Comparison of ENCODE assay signal across 8 cellular contexts in genomic region chr2:160491922-160492371, GRCh38. TPM values are rescaled to one million over a fixed set of nuclear protein-coding genes. Genes with fewer than 3 reads are reported as not detected.
DNase-seq lines count a peak whose midpoint lies in the region; ATAC-seq, FAIRE-seq and TF ChIP-seq lines count a peak whose summit lies in the region.

No MANE protein-coding gene starts in this region.

- ATAC-seq in DND-41 (ENCODE audit: insufficient read depth, low read depth) (no peak), GM19324 (IDR thresholded peaks at IDR 0.05; ENCODE audit: low FRiP score, unreplicated experiment) (no peak), GM18502 (IDR thresholded peaks at IDR 0.05; ENCODE audit: poor library complexity, unreplicated experiment) (no peak)

- H3K4me1 Mint-ChIP-seq in nephron, result peaks cover 46% of the 10 kb centered on the region

- no peaks in the 10 kb centered on the region for H3K36me3 Mint-ChIP-seq in nephron (ENCODE audit: low read depth)

- H3K4me1 ChIP-seq in DND-41 (ENCODE audit: insufficient read depth, low read length), result peaks cover 24% of the 10 kb centered on the region
- peaks cover 25% of the 10 kb centered on the region for H3K4me1 ChIP-seq in endothelial cell of umbilical vein (ENCODE audit: control insufficient read depth, extremely low read depth, insufficient read depth, low read length)

- H3K4me3 Mint-ChIP-seq in nephron, result peak overlapping the region; percentile 86 to 94 (median 92)

- H4K20me1 ChIP-seq in DND-41 (ENCODE audit: insufficient read depth, low read length), result no peaks in the 10 kb centered on the region
- H4K20me1 ChIP-seq in endothelial cell of umbilical vein (replicated peaks; ENCODE audit: control insufficient read depth, extremely low read depth, insufficient read depth, low read length), result peaks cover 3% of the 10 kb centered on the region

- H3K27me3 ChIP-seq in DND-41 (ENCODE audit: insufficient read depth, low read length, poor library complexity), result peaks cover 9% of the 10 kb centered on the region
- H3K27me3 ChIP-seq in endothelial cell of umbilical vein (ENCODE audit: control insufficient read depth in 2 of 2, insufficient read depth in 2 of 2, low read length in 2 of 2), result no peaks in the 10 kb centered on the region

- H3K79me2 ChIP-seq in DND-41 (ENCODE audit: insufficient read depth, low read length) (0 out of 2 replicates have a peak, but pooled peaks cover 13% of the 10 kb centered on the region), endothelial cell of umbilical vein (ENCODE audit: control insufficient read depth, insufficient read depth, low read length) (peaks cover 62% of the 10 kb centered on the region)

- H3K27me3 Mint-ChIP-seq in nephron (ENCODE audit: low read depth), result no peaks in the 10 kb centered on the region

- H3K27ac ChIP-seq in DND-41 (ENCODE audit: low read length), result no peak overlapping the region
- peak overlapping the region; percentile 89 for H3K27ac ChIP-seq in endothelial cell of umbilical vein (ENCODE audit: insufficient read depth, low read depth, low read length)

- H3K4me2 ChIP-seq in DND-41 (ENCODE audit: insufficient read depth, low read length) (peak overlapping the region; percentile 85), endothelial cell of umbilical vein (ENCODE audit: insufficient read depth, low read length) (peak overlapping the region; percentile 93)

- peak; percentile 2 for FAIRE-seq in RCC 7860 (lab: Jason Lieb, UNC)
- peak; percentile 78 for FAIRE-seq in endothelial cell of umbilical vein (lab: Jason Lieb, UNC)

- DNase-seq in DND-41, result no peak
- peak; percentile 43 for DNase-seq in RCC 7860 (ENCODE audit: low spot score)
- DNase-seq in endothelial cell of umbilical vein (ENCODE audit: low read depth, low spot score), result peak; percentile 65
- no peak for DNase-seq in NCI-H1436 treated with DMSO at 0.1 percent for 48 hours (lab: John Stamatoyannopoulos, UW)
- DNase-seq in DMS114 treated with DMSO at 0.1 percent for 48 hours (lab: John Stamatoyannopoulos, UW; ENCODE audit: unreplicated experiment), result no peak

- H2AFZ ChIP-seq in DND-41 (ENCODE audit: low read depth, low read length) (no peak overlapping the region), endothelial cell of umbilical vein (ENCODE audit: low read depth, low read length) (peak overlapping the region; percentile 48)

- H3K27ac Mint-ChIP-seq in nephron, result peak overlapping the region; percentile 96 to 97 (median 96)

- no peak for TF ChIP-seq POLR2A in endothelial cell of umbilical vein (IDR thresholded peaks at IDR 0.05; ENCODE audit: low read depth, low read length)

- H3K36me3 ChIP-seq in DND-41 (ENCODE audit: insufficient read depth, low read length) (no peaks in the 10 kb centered on the region), endothelial cell of umbilical vein (ENCODE audit: control insufficient read depth in 2 of 2, extremely low read depth in 1 of 2, insufficient read depth in 2 of 2, low read length in 2 of 2) (no peaks in the 10 kb centered on the region)

- H3K9me1 ChIP-seq in endothelial cell of umbilical vein (replicated peaks; ENCODE audit: control insufficient read depth, extremely low read depth, insufficient read depth, low read length), result no peaks in the 10 kb centered on the region

- H3K9ac ChIP-seq in DND-41 (ENCODE audit: low read depth, low read length) (peak overlapping the region; percentile 86; the same call in 1 of the 2 replicates), endothelial cell of umbilical vein (replicated peaks; ENCODE audit: extremely low read depth, insufficient read depth, low read length) (peak overlapping the region; percentile 96)

- H3K9me3 Mint-ChIP-seq in nephron, result no peaks in the 10 kb centered on the region

- dilution Hi-C loops in endothelial cell of umbilical vein (cut with MboI; ENCODE audit: extremely low pct_ligation_motif_present, low sequenced_read_pairs), result no loop called here

- H3K4me3 ChIP-seq in DND-41 (ENCODE audit: low read depth in 1 of 2, low read length in 2 of 2) (peak overlapping the region in 1 of 2 experiments; percentile 93; a peak in 2 of 4 replicates), endothelial cell of umbilical vein (replicated peaks in 1 of 3; ENCODE audit: insufficient read depth in 1 of 3, low read depth in 1 of 3, low read length in 3 of 3) (peak overlapping the region; percentile 98 to 100 (median 99))

- no peaks in the 10 kb centered on the region for H3K9me3 ChIP-seq in DND-41 (ENCODE audit: insufficient read depth, low read length, severe bottlenecking)
- no peaks in the 10 kb centered on the region for H3K9me3 ChIP-seq in endothelial cell of umbilical vein (replicated peaks; ENCODE audit: control insufficient read depth, insufficient read depth, low read length)

- CTCF ChIA-PET in endothelial cell of umbilical vein (lab: Charles Lee), result interaction anchor here (0.7 to 1.5 kb wide), 4 partner anchors 63 to 478 kb away, joined by 3 to 11 read pairs (median 4); no protein-coding TSS in a partner anchor

- intact Hi-C loops in endothelial cell of umbilical vein (cut with micrococcal nuclease), result loop anchor here (1.0 to 5.0 kb wide), 10 partner anchors 37 to 478 kb away; no protein-coding TSS in a partner anchor

- POLR2A ChIA-PET in endothelial cell of umbilical vein (lab: Charles Lee), result no interaction called here

- TF ChIP-seq CTCF in DND-41 (IDR thresholded peaks at IDR 0.05; ENCODE audit: borderline replicate concordance, extremely low read depth, low read length, poor library complexity, severe bottlenecking) (no peak), endothelial cell of umbilical vein (IDR thresholded peaks at IDR 0.05; ENCODE audit: extremely low read depth in 1 of 2, insufficient read depth in 1 of 2, low read depth in 1 of 2, low read length in 2 of 2) (no peak), nephron (IDR thresholded peaks at IDR 0.05; ENCODE audit: unreplicated experiment in 3 of 3) (no peak)

- BruUV-seq in endothelial cell of umbilical vein (replicated peaks; lab: Mats Ljungman, UMichigan), result TSS peak; percentile 32

TF ChIP-seq in endothelial cell of umbilical vein, 7 proteins besides CTCF, POLR2A, EP300 and RAD21:
- no peak for TF ChIP-seq POLR2AphosphoS5 (IDR thresholded peaks at IDR 0.05; ENCODE audit: insufficient read depth, low read depth, low read length)
- no peak for TF ChIP-seq JUN (IDR thresholded peaks at IDR 0.05; ENCODE audit: borderline replicate concordance, insufficient read depth, insufficient read length, low read depth)
- TF ChIP-seq EZH2 (IDR thresholded peaks at IDR 0.05; ENCODE audit: borderline replicate concordance, low read depth, low read length, severe bottlenecking), result no peak
- TF ChIP-seq MYC (IDR thresholded peaks at IDR 0.05; ENCODE audit: low read depth, low read length), result no peak
- no peak for TF ChIP-seq MAX (IDR thresholded peaks at IDR 0.05; ENCODE audit: insufficient read depth, insufficient read length)

RNA-seq across cellular contexts. Expression of gene RBMS1, which starts 1.7 kb away (rescaled TPM):
- 93.3 and 94.8 TPM in 2 replicates for total RNA-seq in endothelial cell of umbilical vein
- 52.0 and 60.0 TPM in 2 replicates for polyA plus RNA-seq in endothelial cell of umbilical vein
- 57.6 and 61.3 TPM in 2 replicates for polyA plus RNA-seq in endothelial cell of umbilical vein (2011; cell fraction: cytosol; rRNA removed)
- polyA plus RNA-seq in endothelial cell of umbilical vein (2011; cell fraction: nucleus; rRNA removed), result 117 and 150 TPM in 2 replicates
- 64.5 and 83.0 TPM in 2 replicates for polyA plus RNA-seq in endothelial cell of umbilical vein (2012)
- 89.1 and 96.8 TPM in 2 replicates for polyA minus RNA-seq in endothelial cell of umbilical vein
- polyA minus RNA-seq in endothelial cell of umbilical vein (2011; cell fraction: cytosol; rRNA and poly(A)+ RNA removed), result 18.2 TPM
- 190 and 241 TPM in 2 replicates for polyA minus RNA-seq in endothelial cell of umbilical vein (2011; cell fraction: nucleus; rRNA and poly(A)+ RNA removed)

Comparison
In these comparisons a context has a peak if more than half of its experiments do, and no peak if none do; other contexts are left out.
1. DNase-seq: peak in RCC 7860 (single experiment) and endothelial cell of umbilical vein (single experiment); none in DND-41 (single experiment), NCI-H1436 treated with DMSO at 0.1 percent for 48 hours (single experiment) and DMS114 treated with DMSO at 0.1 percent for 48 hours (single experiment).